In genomic region chr17:34979153-34979552, GRCh38 we compare ENCODE assay signal across 15 cellular contexts. TPM values are rescaled to one million over a fixed set of nuclear protein-coding genes. Genes with fewer than 3 reads are reported as not detected.
DNase-seq lines count a peak whose midpoint lies in the region; ATAC-seq and TF ChIP-seq lines count a peak whose summit lies in the region.
"Had no signal": no experiment of that assay in that cellular context is flagged by ENCODE, and none has a peak within 500 bp of the region (broad histone marks: within the 10 kb centered on the region; RNA-seq: fewer than 3 reads in every experiment).

No MANE protein-coding gene starts in this region.

- peak overlapping the region; percentile 67 for H3K27ac Mint-ChIP-seq in activated naive CD4-positive, alpha-beta T cell treated with anti-CD3 and anti-CD28 coated beads, Interleukin-2, amount 50 U/mL, for 24 hours
- peak overlapping the region in 1 of 2 donors; percentile 91 for H3K27ac Mint-ChIP-seq in activated naive CD4-positive, alpha-beta T cell treated with anti-CD3 and anti-CD28 coated beads, Interleukin-2, amount 50 U/mL, for 72 hours
- peak overlapping the region; percentile 92 for H3K27ac Mint-ChIP-seq in stimulated activated memory B cell treated with anti-CD40 and anti-IgM and Interleukin-4, amounts not matched to agents 10 μg/mL and 1 μg/mL and 100 μg/mL, for 72 hours

- no peaks in the 10 kb centered on the region for H3K9me3 Mint-ChIP-seq in activated naive CD4-positive, alpha-beta T cell treated with anti-CD3 and anti-CD28 coated beads, Interleukin-2, amount 50 U/mL, for 24 hours
- H3K9me3 Mint-ChIP-seq in activated naive CD4-positive, alpha-beta T cell treated with anti-CD3 and anti-CD28 coated beads, Interleukin-2, amount 50 U/mL, for 72 hours: no peaks in the 10 kb centered on the region
- no peaks in the 10 kb centered on the region for H3K9me3 Mint-ChIP-seq in stimulated activated memory B cell treated with anti-CD40 and anti-IgM and Interleukin-4, amounts not matched to agents 10 μg/mL and 1 μg/mL and 100 μg/mL, for 72 hours

- H3K27me3 ChIP-seq in OCI-LY3 (ENCODE audit: low read depth, low read length): no peaks in the 10 kb centered on the region
- no peaks in the 10 kb centered on the region for H3K27me3 ChIP-seq in iPS-20b (ENCODE audit: insufficient read depth, low read length)
- H3K27me3 ChIP-seq in spleen (replicated peaks in 1 of 7): no peaks in the 10 kb centered on the region
- H3K27me3 ChIP-seq: tibial artery had no signal

- no peak for TF ChIP-seq POLR2A in spleen (IDR thresholded peaks at IDR 0.05)

- peak overlapping the region; percentile 89 for H3K4me2 ChIP-seq in OCI-LY3 (ENCODE audit: low read length)

- no peak for DNase-seq in activated naive CD4-positive, alpha-beta T cell treated with anti-CD3 and anti-CD28 coated beads, Interleukin-2, amount 50 U/mL, for 72 hours (ENCODE audit: low spot score in 2 of 2)
- DNase-seq in spleen: no peak
- DNase-seq in DMS 273 treated with DMSO at 0.1 percent for 48 hours (lab: John Stamatoyannopoulos, UW): no peak
- no peak for DNase-seq in NCI-H774 (lab: John Stamatoyannopoulos, UW)
- DNase-seq: activated CD4-positive, CD25-positive, alpha-beta regulatory T cell treated with anti-CD3 and anti-CD28 coated beads, Interleukin-2, amount 50 U/mL, for 72 hours; AML-193; amygdala; NCI-H446; SHP77 treated with DMSO at 0.1 percent for 48 hours; tibial artery had no signal

- H3K9me3 ChIP-seq in OCI-LY3 (ENCODE audit: insufficient read depth, low read length): no peaks in the 10 kb centered on the region
- H3K9me3 ChIP-seq in iPS-20b (ENCODE audit: insufficient read depth, low read depth, low read length): no peaks in the 10 kb centered on the region
- no peaks in the 10 kb centered on the region for H3K9me3 ChIP-seq in spleen
- H3K9me3 ChIP-seq: HAP-1, tibial artery had no signal

- H3K4me1 Mint-ChIP-seq in activated naive CD4-positive, alpha-beta T cell treated with anti-CD3 and anti-CD28 coated beads, Interleukin-2, amount 50 U/mL, for 24 hours: peaks cover 43% of the 10 kb centered on the region
- peaks cover 42% of the 10 kb centered on the region for H3K4me1 Mint-ChIP-seq in stimulated activated memory B cell treated with anti-CD40 and anti-IgM and Interleukin-4, amounts not matched to agents 10 μg/mL and 1 μg/mL and 100 μg/mL, for 72 hours

- H3K4me3 ChIP-seq in OCI-LY3 (ENCODE audit: low read length) (peak overlapping the region; percentile 93), iPS-20b (ENCODE audit: low read length) (peak overlapping the region; percentile 82), spleen (no peak overlapping the region)

- peaks cover 24% of the 10 kb centered on the region for H3K79me2 ChIP-seq in OCI-LY3 (ENCODE audit: low read length)

- H3K27ac ChIP-seq in OCI-LY3 (ENCODE audit: low read length) (no peak overlapping the region), iPS-20b (ENCODE audit: low read length) (no peak overlapping the region), spleen (no peak overlapping the region)

- H3K27me3 Mint-ChIP-seq in activated naive CD4-positive, alpha-beta T cell treated with anti-CD3 and anti-CD28 coated beads, Interleukin-2, amount 50 U/mL, for 24 hours: no peaks in the 10 kb centered on the region
- H3K27me3 Mint-ChIP-seq in stimulated activated memory B cell treated with anti-CD40 and anti-IgM and Interleukin-4, amounts not matched to agents 10 μg/mL and 1 μg/mL and 100 μg/mL, for 72 hours: no peaks in the 10 kb centered on the region

- H3K4me1 ChIP-seq in OCI-LY3 (ENCODE audit: low read length): peaks cover 17% of the 10 kb centered on the region
- H3K4me1 ChIP-seq in iPS-20b (ENCODE audit: insufficient read depth, low read length): peaks cover 8% of the 10 kb centered on the region; the same call in 1 of the 2 replicates
- peaks cover 12 to 47% (median 38%) of the 10 kb centered on the region in 6 donors for H3K4me1 ChIP-seq in spleen

- peaks cover 4% of the 10 kb centered on the region for H3K36me3 ChIP-seq in OCI-LY3 (replicated peaks; ENCODE audit: low read depth, low read length)
- H3K36me3 ChIP-seq in iPS-20b (ENCODE audit: insufficient read depth, low read depth, low read length): peaks cover 14% of the 10 kb centered on the region
- H3K36me3 ChIP-seq in spleen: peaks cover 0 to 12% (median 4%) of the 10 kb centered on the region in 6 donors

- peak overlapping the region; percentile 95 for H3K4me3 Mint-ChIP-seq in activated naive CD4-positive, alpha-beta T cell treated with anti-CD3 and anti-CD28 coated beads, Interleukin-2, amount 50 U/mL, for 24 hours
- no peak overlapping the region for H3K4me3 Mint-ChIP-seq in stimulated activated memory B cell treated with anti-CD40 and anti-IgM and Interleukin-4, amounts not matched to agents 10 μg/mL and 1 μg/mL and 100 μg/mL, for 72 hours

- intact Hi-C loops in spleen (cut with DNase I; ENCODE audit: low total_unique reads): no loop called here

- peaks cover 6% of the 10 kb centered on the region for H3K36me3 Mint-ChIP-seq in activated naive CD4-positive, alpha-beta T cell treated with anti-CD3 and anti-CD28 coated beads, Interleukin-2, amount 50 U/mL, for 24 hours
- H3K36me3 Mint-ChIP-seq in activated naive CD4-positive, alpha-beta T cell treated with anti-CD3 and anti-CD28 coated beads, Interleukin-2, amount 50 U/mL, for 72 hours: peaks cover 12 to 22% of the 10 kb centered on the region in 2 donors
- peaks cover 13% of the 10 kb centered on the region for H3K36me3 Mint-ChIP-seq in stimulated activated memory B cell treated with anti-CD40 and anti-IgM and Interleukin-4, amounts not matched to agents 10 μg/mL and 1 μg/mL and 100 μg/mL, for 72 hours

- no peak for TF ChIP-seq CTCF in OCI-LY3 (IDR thresholded peaks at IDR 0.05; ENCODE audit: low read depth, low read length)
- no peak for TF ChIP-seq CTCF in spleen (IDR thresholded peaks at IDR 0.05 in 8 of 11, conservative IDR thresholded peaks at IDR 0.05 in 3 of 11)

- 87 to 93% (median 92%) methylated on average over 7 of the region's 7 CpGs for WGBS in spleen, 5 donors

- no peaks in the 10 kb centered on the region for H4K20me1 ChIP-seq in OCI-LY3 (ENCODE audit: insufficient read depth, low read length)

- H2AFZ ChIP-seq in OCI-LY3 (ENCODE audit: low read depth, low read length): no peak overlapping the region

- H3K9ac ChIP-seq in OCI-LY3 (ENCODE audit: low read length) (peak overlapping the region; percentile 91), iPS-20b (ENCODE audit: low read depth, low read length) (peak overlapping the region; percentile 93; the same call in 1 of the 2 replicates)

- ATAC-seq in activated naive CD4-positive, alpha-beta T cell treated with anti-CD3 and anti-CD28 coated beads, Interleukin-2, amount 50 U/mL, for 72 hours: no peak
- ATAC-seq in stimulated activated memory B cell treated with anti-CD40 and anti-IgM and Interleukin-4, amounts not matched to agents 10 μg/mL and 1 μg/mL and 100 μg/mL, for 72 hours: no peak

RNA-seq across cellular contexts. Expression of gene LIG3, which starts 1.2 kb away (rescaled TPM):
- total RNA-seq in activated naive CD4-positive, alpha-beta T cell treated with anti-CD3 and anti-CD28 coated beads, Interleukin-2, amount 50 U/mL, for 72 hours: 100 to 1,000 TPM in 1 of 2 donors, 10 to 100 TPM in 1; 42.6 to 116 TPM
- total RNA-seq in spleen: 10 to 100 TPM; 30.9 to 63.1 (median 38.0) TPM
- 1 to 10 TPM; 4.5 to 9.1 (median 4.7) TPM for polyA plus RNA-seq in spleen

RNA-seq across cellular contexts. Expression of gene ZNF830, which starts 17.8 kb away (rescaled TPM):
- 10 to 100 TPM; 22.7 to 24.8 TPM for total RNA-seq in activated naive CD4-positive, alpha-beta T cell treated with anti-CD3 and anti-CD28 coated beads, Interleukin-2, amount 50 U/mL, for 72 hours
- total RNA-seq in spleen: 10 to 100 TPM; 13.2 to 23.7 (median 18.0) TPM
- polyA plus RNA-seq in spleen: 10 to 100 TPM; 17.2 to 22.0 (median 18.7) TPM

RNA-seq across cellular contexts. Expression of gene CCT6B, which starts 17.9 kb away (rescaled TPM):
- total RNA-seq in activated naive CD4-positive, alpha-beta T cell treated with anti-CD3 and anti-CD28 coated beads, Interleukin-2, amount 50 U/mL, for 72 hours: 1 to 10 TPM in 1 of 2 donors, under 1 TPM in 1; 0.48 to 1.5 TPM
- total RNA-seq in spleen: 1 to 10 TPM; 1.3 to 7.6 (median 3.2) TPM
- polyA plus RNA-seq in spleen: 1 to 10 TPM; 2.2 to 3.3 (median 2.7) TPM

Comparison
In these comparisons a context has a peak if more than half of its experiments do, and no peak if none do; other contexts are left out.
1. H3K4me3 ChIP-seq: peak in OCI-LY3 (single experiment) and iPS-20b (single experiment); none in spleen (0 of 8).